In genomic region chr17:40458001-40458791, GRCh38 we compare ENCODE assay signal across 9 cellular contexts. TPM values are rescaled to one million over a fixed set of nuclear protein-coding genes. Genes with fewer than 3 reads are reported as not detected.
A peak's percentile ranks its signal among the peaks of the same experiment; 100 is the strongest.
DNase-seq lines count a peak whose midpoint lies in the region; ATAC-seq lines count a peak whose summit lies in the region.
"Had no signal": no experiment of that assay in that cellular context is flagged by ENCODE, and none has a peak within 500 bp of the region (broad histone marks: within the 10 kb centered on the region; RNA-seq: fewer than 3 reads in every experiment).

No MANE protein-coding gene starts in this region.

- no peak for ATAC-seq in HG02840 (IDR thresholded peaks at IDR 0.05; ENCODE audit: low FRiP score, unreplicated experiment)

- DNase-seq in GM03348 (ENCODE audit: low spot score) (peak; percentile 91), SK-N-DZ (ENCODE audit: low spot score) (peak; percentile 56), glomerular visceral epithelial cell (ENCODE audit: extremely low spot score) (peak; percentile 37), retina (peak; percentile 65), DMS153 treated with DMSO at 0.1 percent for 48 hours (lab: John Stamatoyannopoulos, UW; ENCODE audit: unreplicated experiment) (no peak), NCI-H187 (lab: John Stamatoyannopoulos, UW) (no peak)
- no peak for DNase-seq in stimulated activated CD4-positive, alpha-beta T cell treated with anti-CD3 and anti-CD28 coated beads, Interleukin-15, amount 100 ng/mL, for 24 hours
- DNase-seq: activated effector memory CD4-positive, alpha-beta T cell treated with Interleukin-2 at 50 U/mL for 16 hours had no signal

RNA-seq across cellular contexts. Expression of gene IGFBP4, which starts 14.9 kb away (rescaled TPM):
- polyA plus RNA-seq in SK-N-DZ (2014; cell fraction: cytosol; rRNA removed), result 21.3 and 26.0 TPM in 2 replicates
- 15.1 and 20.9 TPM in 2 replicates for polyA plus RNA-seq in SK-N-DZ (2014; cell fraction: nucleus; rRNA removed)

RNA-seq across cellular contexts. Expression of gene TOP2A, which starts 40.5 kb away (rescaled TPM):
- polyA plus RNA-seq in SK-N-DZ (2014; cell fraction: cytosol; rRNA removed), result 345 and 397 TPM in 2 replicates
- polyA plus RNA-seq in SK-N-DZ (2014; cell fraction: nucleus; rRNA removed), result 344 and 450 TPM in 2 replicates

RNA-seq across cellular contexts. Expression of gene TNS4, which starts 43.2 kb away (rescaled TPM):
- 0.09 TPM in 1 of 2 replicates, not detected in the other for polyA plus RNA-seq in SK-N-DZ (2014; cell fraction: cytosol; rRNA removed)
- polyA plus RNA-seq in SK-N-DZ (2014; cell fraction: nucleus; rRNA removed), result not detected in 2 replicates

Comparison
In these comparisons a context has a peak if more than half of its experiments do, and no peak if none do; other contexts are left out.
1. DNase-seq: peak in GM03348 (single experiment), SK-N-DZ (single experiment), glomerular visceral epithelial cell (single experiment) and retina (single experiment); none in DMS153 treated with DMSO at 0.1 percent for 48 hours (single experiment), NCI-H187 (0 of 2) and stimulated activated CD4-positive, alpha-beta T cell treated with anti-CD3 and anti-CD28 coated beads, Interleukin-15, amount 100 ng/mL, for 24 hours (single experiment).